Comparison of ENCODE assay signal across 8 cellular contexts in genomic region chr13:46052314-46053161, GRCh38. TPM values are rescaled to one million over a fixed set of nuclear protein-coding genes. Genes with fewer than 3 reads are reported as not detected.
DNase-seq lines count a peak whose midpoint lies in the region; ATAC-seq, FAIRE-seq and TF ChIP-seq lines count a peak whose summit lies in the region.

TSS of gene ZC3H13 (minus strand) at chr13:46052746. CDS start at chr13:46045507, 7,239 bp downstream.

- no peaks in the 10 kb centered on the region for H3K9me3 Mint-ChIP-seq in astrocyte (ENCODE audit: unreplicated experiment)

- H3K9me3 ChIP-seq in astrocyte (ENCODE audit: insufficient read depth, low read depth, low read length) (no peaks in the 10 kb centered on the region), aorta (ENCODE audit: control insufficient read depth, low read length) (no peaks in the 10 kb centered on the region)

- peak within 1 kb of the TSS; percentile 90 for H3K4me3 ChIP-seq in astrocyte (ENCODE audit: insufficient read depth, low read depth, low read length)
- H3K4me3 ChIP-seq in rectal smooth muscle tissue (ENCODE audit: low read length): peak within 1 kb of the TSS; percentile 92
- H3K4me3 ChIP-seq in aorta (ENCODE audit: low read length in 2 of 2): peak within 1 kb of the TSS; percentile 66 to 68

- H3K27ac Mint-ChIP-seq in astrocyte (ENCODE audit: unreplicated experiment): peak within 1 kb of the TSS; percentile 93

- H3K4me3 Mint-ChIP-seq in astrocyte (ENCODE audit: unreplicated experiment): peak within 1 kb of the TSS; percentile 90

- peaks cover 47% of the 10 kb centered on the region for H3K79me2 ChIP-seq in astrocyte (ENCODE audit: insufficient read depth, low read length)

- H3K36me3 Mint-ChIP-seq in astrocyte (ENCODE audit: low read depth, unreplicated experiment): no peaks in the 10 kb centered on the region

- H3K27me3 Mint-ChIP-seq in astrocyte (ENCODE audit: low read depth, unreplicated experiment): no peaks in the 10 kb centered on the region

- peaks cover 21% of the 10 kb centered on the region for H4K20me1 ChIP-seq in astrocyte (ENCODE audit: insufficient read depth, low read length)

- DNase-seq in NCI-H2029 (lab: John Stamatoyannopoulos, UW) (peak; percentile 80), T-helper 22 cell (ENCODE audit: low read depth) (peak; percentile 91), astrocyte (ENCODE audit: low read depth) (peak; percentile 96), hepatic stellate cell (ENCODE audit: low spot score) (peak; percentile 90), aorta (peak; percentile 96 to 97)

- H3K4me1 ChIP-seq in astrocyte (ENCODE audit: insufficient read depth, low read length) (peaks cover 4% of the 10 kb centered on the region), rectal smooth muscle tissue (ENCODE audit: control insufficient read depth, insufficient read depth, low read length) (peaks cover 8% of the 10 kb centered on the region), aorta (ENCODE audit: control insufficient read depth in 1 of 2, insufficient read depth in 2 of 2, low read length in 2 of 2) (peaks cover 0 to 3% of the 10 kb centered on the region in 2 donors)

- peak; percentile 87 for TF ChIP-seq POLR2A in GM18505 (IDR thresholded peaks at IDR 0.05; ENCODE audit: borderline replicate concordance, extremely low read depth, insufficient read depth, insufficient read length)

- H3K9ac ChIP-seq in astrocyte (ENCODE audit: low read length): peak within 1 kb of the TSS; percentile 96
- peak within 1 kb of the TSS; percentile 84 for H3K9ac ChIP-seq in rectal smooth muscle tissue (ENCODE audit: low read length)

- H3K4me1 Mint-ChIP-seq in astrocyte (ENCODE audit: low read depth, unreplicated experiment): peaks cover 17% of the 10 kb centered on the region

- peak; percentile 79 for FAIRE-seq in astrocyte (lab: Jason Lieb, UNC)

- intact Hi-C loops in aorta (cut with DNase I): no loop called here

- WGBS in aorta, 2 donors: 0% methylated on average over 57 of the region's 57 CpGs

- H3K4me2 ChIP-seq in astrocyte (ENCODE audit: low read length): peak within 1 kb of the TSS; percentile 97

- H2AFZ ChIP-seq in astrocyte (ENCODE audit: low read depth, low read length): peak within 1 kb of the TSS; percentile 88

- no peaks in the 10 kb centered on the region for H3K36me3 ChIP-seq in astrocyte (ENCODE audit: insufficient read depth, low read length)
- H3K36me3 ChIP-seq in rectal smooth muscle tissue (ENCODE audit: control insufficient read depth, insufficient read depth, low read length): no peaks in the 10 kb centered on the region
- no peaks in the 10 kb centered on the region for H3K36me3 ChIP-seq in aorta (ENCODE audit: control insufficient read depth in 1 of 2, insufficient read depth in 2 of 2, low read length in 1 of 2)

- H3K27ac ChIP-seq in astrocyte (ENCODE audit: low read depth, low read length) (peak within 1 kb of the TSS; percentile 92), rectal smooth muscle tissue (ENCODE audit: low read depth, low read length) (peak within 1 kb of the TSS; percentile 89), aorta (ENCODE audit: low read depth in 1 of 2, low read length in 2 of 2) (peak within 1 kb of the TSS in 1 of 2 donors; percentile 83)

- ATAC-seq in GM18505 (IDR thresholded peaks at IDR 0.05; ENCODE audit: unreplicated experiment) (peak; percentile 99), HG02973 (IDR thresholded peaks at IDR 0.05; ENCODE audit: unreplicated experiment) (peak; percentile 98), aorta (ENCODE audit: low FRiP score) (peak; percentile 100)

- no peaks in the 10 kb centered on the region for H3K27me3 ChIP-seq in astrocyte (ENCODE audit: insufficient read depth, low read length)
- H3K27me3 ChIP-seq in rectal smooth muscle tissue (ENCODE audit: control insufficient read depth, insufficient read depth, low read length): no peaks in the 10 kb centered on the region
- H3K27me3 ChIP-seq in aorta (ENCODE audit: control insufficient read depth in 1 of 2, insufficient read depth in 2 of 2, low read length in 1 of 2): no peaks in the 10 kb centered on the region

- TF ChIP-seq CTCF in astrocyte (IDR thresholded peaks at IDR 0.05; ENCODE audit: insufficient read depth, low read depth, low read length): no peak

RNA-seq across cellular contexts. Expression of gene ZC3H13, which starts in this region (rescaled TPM):
- 39.6 and 40.8 TPM in 2 replicates for total RNA-seq in astrocyte
- total RNA-seq in aorta: 10 to 100 TPM; 55.9 to 57.0 TPM
- 10 to 100 TPM; 14.1 to 15.9 TPM for polyA plus RNA-seq in aorta
